Comparison of ENCODE assay signal across 12 cellular contexts in the genomic region with DNA sequence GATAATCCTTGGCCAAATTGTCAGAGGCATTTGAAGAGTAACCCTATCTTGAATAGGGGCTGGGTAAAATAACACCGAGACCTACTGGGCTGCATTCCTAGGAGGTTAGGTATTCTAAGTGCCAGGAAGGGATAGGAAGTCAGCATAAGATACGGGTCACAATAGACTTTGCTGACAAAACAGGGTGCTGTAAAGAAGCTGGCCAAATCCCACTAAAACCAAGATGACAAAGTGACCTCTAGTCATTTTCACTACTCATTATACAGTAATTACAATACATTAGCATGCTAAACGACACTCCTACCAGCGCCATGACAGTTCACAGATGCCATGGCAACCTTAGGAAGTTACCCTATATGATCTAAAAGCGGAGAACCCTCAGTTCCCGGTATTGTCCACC. TPM values are rescaled to one million over a fixed set of nuclear protein-coding genes. Genes with fewer than 3 reads are reported as not detected.
DNase-seq lines count a peak whose midpoint lies in the region; ATAC-seq and TF ChIP-seq lines count a peak whose summit lies in the region.
"Had no signal": no experiment of that assay in that cellular context is flagged by ENCODE, and none has a peak within 500 bp of the region (broad histone marks: within the 10 kb centered on the region; RNA-seq: fewer than 3 reads in every experiment).

No MANE protein-coding gene starts in this region.

- no peak overlapping the region for H3K9ac ChIP-seq in H9 (ENCODE audit: extremely low read depth, insufficient read length, low read length)
- H3K9ac ChIP-seq in trophoblast cell (ENCODE audit: low read length) = no peak overlapping the region

- H3K79me1 ChIP-seq in H9 (ENCODE audit: insufficient read depth, low read depth, low read length, poor library complexity, severe bottlenecking) = no peaks in the 10 kb centered on the region
- peaks cover 12% of the 10 kb centered on the region for H3K79me1 ChIP-seq in trophoblast cell (ENCODE audit: low read length)

- no peak overlapping the region for H4K8ac ChIP-seq in H9 (replicated peaks; ENCODE audit: insufficient read length, low read depth, low read length)
- peak overlapping the region; percentile 22 for H4K8ac ChIP-seq in trophoblast cell (ENCODE audit: low read depth, low read length)

- no peak overlapping the region for H3K56ac ChIP-seq in H9 (ENCODE audit: insufficient read length, low read depth, low read length)

- H3K27ac ChIP-seq in H9 (ENCODE audit: insufficient read length, low read depth, low read length) = peak overlapping the region; percentile 63
- peak overlapping the region; percentile 52 for H3K27ac ChIP-seq in RWPE2 (ENCODE audit: poor library complexity, severe bottlenecking)
- peak overlapping the region; percentile 76 for H3K27ac ChIP-seq in trophoblast cell (ENCODE audit: low read depth, low read length)

- H2AFZ ChIP-seq in H9 (ENCODE audit: low read length) = no peak overlapping the region
- no peak overlapping the region for H2AFZ ChIP-seq in trophoblast cell (ENCODE audit: insufficient read depth, low read length, poor library complexity)

- DNase-seq in H9 (peak; percentile 39), RWPE2 (ENCODE audit: low spot score) (no peak), iPS DF 4.7 (ENCODE audit: extremely low read depth, low spot score) (peak; percentile 51), trophoblast cell (peak; percentile 82 to 92), anterior cingulate cortex (lab: John Stamatoyannopoulos, UW) (no peak), T1000 (lab: John Stamatoyannopoulos, UW) (no peak)
- DNase-seq in stimulated activated CD4-positive, alpha-beta T cell treated with anti-CD3 and anti-CD28 coated beads, Interleukin-2, amount 100 ng/mL, for 48 hours = no peak
- no peak for DNase-seq in stimulated activated CD4-positive, alpha-beta T cell treated with anti-CD3 and anti-CD28 coated beads, Interleukin-4, amount 100 ng/mL, for 1 hour
- DNase-seq: activated CD4-positive, alpha-beta T cell treated with anti-CD3 and anti-CD28 coated beads for 1 hour; activated naive CD4-positive, alpha-beta T cell treated with Interleukin-2 at 50 U/mL for 16 hours; effector memory CD4-positive, alpha-beta T cell; NCI-H1694 treated with DMSO at 0.1 percent for 48 hours had no signal

- no peak overlapping the region for H4K5ac ChIP-seq in H9 (ENCODE audit: insufficient read length, low read depth, low read length)

- no peaks in the 10 kb centered on the region for H3K9me3 Mint-ChIP-seq in H9

- peaks cover 21% of the 10 kb centered on the region; the same call in 1 of the 2 replicates for H3K79me2 ChIP-seq in H9 (ENCODE audit: insufficient read depth, low read length)
- peaks cover 10% of the 10 kb centered on the region for H3K79me2 ChIP-seq in trophoblast cell (ENCODE audit: control insufficient read depth, insufficient read depth, low read length, poor library complexity)

- H2BK15ac ChIP-seq in H9 (ENCODE audit: low read depth, low read length) = no peak overlapping the region

- H2BK5ac ChIP-seq in H9 (ENCODE audit: insufficient read length, low read length) = no peak overlapping the region
- H2BK5ac ChIP-seq in trophoblast cell (ENCODE audit: low read depth, low read length, poor library complexity) = peak overlapping the region; percentile 58

- H4K12ac ChIP-seq in trophoblast cell (ENCODE audit: low read depth, low read length) = no peak overlapping the region

- H3K36me3 ChIP-seq in RWPE2 (ENCODE audit: low read depth) = peaks cover 24% of the 10 kb centered on the region
- peaks cover 0 to 4% of the 10 kb centered on the region in 2 experiments for H3K36me3 ChIP-seq in trophoblast cell (ENCODE audit: control insufficient read depth in 1 of 2, insufficient read depth in 2 of 2, low read length in 2 of 2)

- TF ChIP-seq CTCF in H9 (conservative IDR thresholded peaks at IDR 0.05) (no peak), RWPE2 (IDR thresholded peaks at IDR 0.05; ENCODE audit: poor library complexity, severe bottlenecking) (no peak)

- H3K4ac ChIP-seq in H9 (ENCODE audit: low read depth, low read length) = no peak overlapping the region
- H3K4ac ChIP-seq in trophoblast cell (ENCODE audit: low read depth, low read length) = no peak overlapping the region

- H2BK120ac ChIP-seq in H9 (ENCODE audit: low read depth, low read length, poor library complexity, severe bottlenecking) = no peak overlapping the region
- peak overlapping the region; percentile 14 for H2BK120ac ChIP-seq in trophoblast cell (ENCODE audit: insufficient read depth, low read length, poor library complexity)

- H3K9me3 ChIP-seq in H9 (ENCODE audit: control insufficient read depth, low read depth, low read length) (no peaks in the 10 kb centered on the region), RWPE2 (ENCODE audit: severe bottlenecking) (no peaks in the 10 kb centered on the region), trophoblast cell (ENCODE audit: insufficient read depth, low read depth, low read length) (peaks cover 3% of the 10 kb centered on the region)

- H3K36me3 Mint-ChIP-seq in H9 (ENCODE audit: insufficient read depth in 1 of 3, low read depth in 3 of 3) = peaks cover 4 to 22% (median 12%) of the 10 kb centered on the region in 3 experiments; a peak in 6 of 7 replicates

- H4K20me1 ChIP-seq in H9 (ENCODE audit: control insufficient read depth, insufficient read depth, insufficient read length) = no peaks in the 10 kb centered on the region

- no peak overlapping the region for H2AK5ac ChIP-seq in H9 (ENCODE audit: insufficient read length, low read length)
- H2AK5ac ChIP-seq in trophoblast cell (ENCODE audit: low read length) = no peak overlapping the region

- H3K4me2 ChIP-seq in H9 (ENCODE audit: insufficient read depth, insufficient read length, low read length) (peak overlapping the region; percentile 23), trophoblast cell (ENCODE audit: low read length) (peak overlapping the region; percentile 60)

- H3K18ac ChIP-seq in H9 (ENCODE audit: insufficient read length, low read depth, low read length) (no peak overlapping the region), trophoblast cell (ENCODE audit: low read length) (no peak overlapping the region)

- H3K4me1 ChIP-seq in H9 (ENCODE audit: insufficient read depth, low read length) (peaks cover 4% of the 10 kb centered on the region; the same call in 1 of the 2 replicates), RWPE2 (ENCODE audit: insufficient read depth, poor library complexity, severe bottlenecking) (peaks cover 16% of the 10 kb centered on the region), trophoblast cell (ENCODE audit: control insufficient read depth in 1 of 2, insufficient read depth in 2 of 2, low read length in 2 of 2) (peaks cover 4 to 6% of the 10 kb centered on the region in 2 experiments)

- H3K27me3 ChIP-seq in H9 (ENCODE audit: insufficient read depth, low read length) (no peaks in the 10 kb centered on the region), RWPE2 (ENCODE audit: insufficient read depth, poor library complexity, severe bottlenecking) (no peaks in the 10 kb centered on the region), trophoblast cell (ENCODE audit: insufficient read depth, low read length) (no peaks in the 10 kb centered on the region)

- H3K4me3 ChIP-seq in RWPE2 (ENCODE audit: severe bottlenecking) (no peak overlapping the region), trophoblast cell (ENCODE audit: low read depth, low read length) (no peak overlapping the region)

- peak overlapping the region; percentile 98 to 99; a peak in 3 of 5 replicates for H3K4me3 Mint-ChIP-seq in H9

- no peak overlapping the region for H2BK12ac ChIP-seq in H9 (ENCODE audit: insufficient read length, low read depth, low read length)
- no peak overlapping the region for H2BK12ac ChIP-seq in trophoblast cell (ENCODE audit: low read length)

- H2BK20ac ChIP-seq in H9 (ENCODE audit: low read depth, low read length, poor library complexity, severe bottlenecking) = no peak overlapping the region

- H4K91ac ChIP-seq in H9 (ENCODE audit: insufficient read length, low read depth, low read length) (no peak overlapping the region), trophoblast cell (ENCODE audit: low read depth, low read length) (peak overlapping the region; percentile 85)

- H3K27me3 Mint-ChIP-seq in H9 (ENCODE audit: low read depth) = no peaks in the 10 kb centered on the region

- peaks cover 3% of the 10 kb centered on the region for H3K23me2 ChIP-seq in H9 (ENCODE audit: insufficient read length, low read depth, low read length, poor library complexity, severe bottlenecking)

- H3K14ac ChIP-seq in H9 (ENCODE audit: insufficient read depth, low read length) = no peak overlapping the region
- H3K14ac ChIP-seq in trophoblast cell (ENCODE audit: low read length) = no peak overlapping the region

- no peak for ATAC-seq in RWPE2 (ENCODE audit: low read depth)

- H3K23ac ChIP-seq in H9 (ENCODE audit: insufficient read length, low read depth, low read length) (no peak overlapping the region), trophoblast cell (ENCODE audit: low read length) (no peak overlapping the region)

- H3K4me1 Mint-ChIP-seq in H9 = peaks cover 34 to 37% of the 10 kb centered on the region in 2 experiments

- peak overlapping the region in 2 of 3 experiments; percentile 17 to 94; a peak in 3 of 7 replicates for H3K27ac Mint-ChIP-seq in H9

- WGBS in H9 (ENCODE audit: extremely low coverage, insufficient read length, low lambda C conversion rate) = no CpG with 5 or more reads among the region's 6 CpGs
- no CpG with 5 or more reads among the region's 6 CpGs for WGBS in trophoblast cell (ENCODE audit: extremely low coverage, insufficient coverage, insufficient read length)

- no peak overlapping the region for H3T11ph ChIP-seq in H9 (ENCODE audit: low read length)

RNA-seq across cellular contexts. Expression of gene REXO2, which starts 1.0 kb away (rescaled TPM):
- total RNA-seq in H9 (2021) = 88.8 and 92.8 TPM in 2 replicates
- polyA plus RNA-seq in trophoblast cell (2013) = 170 and 172 TPM in 2 replicates

RNA-seq across cellular contexts. Expression of gene RBM7, which starts 37.8 kb away (rescaled TPM):
- total RNA-seq in H9 (2021) = 55.5 and 56.4 TPM in 2 replicates
- polyA plus RNA-seq in trophoblast cell (2013) = 69.9 and 76.9 TPM in 2 replicates

RNA-seq across cellular contexts. Expression of gene C11orf71, which starts 38.0 kb away (rescaled TPM):
- 3.5 and 5.3 TPM in 2 replicates for total RNA-seq in H9 (2021)
- 8.7 and 9.2 TPM in 2 replicates for polyA plus RNA-seq in trophoblast cell (2013)

Comparison
In these comparisons a context has a peak if more than half of its experiments do, and no peak if none do; other contexts are left out.
1. DNase-seq: peak in H9 (single experiment), iPS DF 4.7 (single experiment) and trophoblast cell (2 of 2); none in RWPE2 (single experiment), anterior cingulate cortex (0 of 58), stimulated activated CD4-positive, alpha-beta T cell treated with anti-CD3 and anti-CD28 coated beads, Interleukin-2, amount 100 ng/mL, for 48 hours (0 of 2), stimulated activated CD4-positive, alpha-beta T cell treated with anti-CD3 and anti-CD28 coated beads, Interleukin-4, amount 100 ng/mL, for 1 hour (single experiment) and T1000 (single experiment).
2. Peak in every context shown above with its lines, with median percentiles within 50 percentile points of each other: H3K27ac ChIP-seq.